8 cellular contexts compared by ENCODE assay signal in the genomic region with DNA sequence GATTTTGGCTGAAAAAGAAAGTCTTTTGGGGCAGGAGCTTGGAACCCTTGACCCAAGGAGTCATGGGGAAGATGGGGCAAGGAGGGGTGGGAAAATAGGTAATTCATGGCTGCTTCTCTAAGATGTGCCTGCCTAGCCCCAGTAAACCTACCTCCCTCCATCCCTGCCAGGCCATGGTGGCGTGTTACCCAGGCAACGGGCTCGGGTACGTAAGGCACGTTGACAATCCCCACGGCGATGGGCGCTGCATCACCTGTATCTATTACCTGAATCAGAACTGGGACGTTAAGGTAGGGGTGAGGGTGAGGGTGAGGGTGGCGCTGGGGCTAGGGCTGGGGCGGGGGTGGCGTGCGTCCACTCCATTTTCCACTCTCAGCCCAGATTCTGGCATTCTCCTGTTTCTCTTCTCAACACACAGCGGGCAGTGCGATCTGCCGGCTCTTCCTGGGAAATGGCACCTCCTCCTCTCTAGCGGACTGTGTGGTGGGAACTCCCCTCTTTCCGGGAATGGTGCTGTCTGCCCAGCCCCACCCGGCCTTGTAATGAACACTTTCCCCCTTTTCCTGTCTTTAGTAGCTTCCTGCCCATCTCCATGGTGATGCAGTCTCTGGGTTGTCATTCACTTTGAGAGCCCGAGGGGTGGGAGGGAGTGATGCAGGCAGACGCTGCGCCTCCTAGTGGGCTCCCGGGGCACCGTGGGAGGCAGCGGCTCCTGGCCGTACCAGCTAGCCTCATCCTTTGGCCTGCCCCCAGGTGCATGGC. TPM values are rescaled to one million over a fixed set of nuclear protein-coding genes. Genes with fewer than 3 reads are reported as not detected.
A peak's percentile ranks its signal among the peaks of the same experiment; 100 is the strongest.
DNase-seq lines count a peak whose midpoint lies in the region; ATAC-seq, FAIRE-seq and TF ChIP-seq lines count a peak whose summit lies in the region.

No MANE protein-coding gene starts in this region.

- peak overlapping the region; percentile 93 to 100 (median 98) for H3K27ac Mint-ChIP-seq in CD8-positive, alpha-beta memory T cell
- H3K27ac Mint-ChIP-seq in T-helper 2 cell treated with Interferon-gamma antibody and Interleukin-4, amounts not matched to agents 5 μg/mL and 100 μg/mL, for 36 hours: peak overlapping the region; percentile 90

- TF ChIP-seq EP300 in tibial nerve (IDR thresholded peaks at IDR 0.05): peak in 1 of 2 donors; percentile 88

- H3K27ac ChIP-seq in CD8-positive, alpha-beta memory T cell (ENCODE audit: low read depth, low read length): peak overlapping the region; percentile 79
- peak overlapping the region; percentile 57 to 98 (median 82) for H3K27ac ChIP-seq in tibial nerve

- peak overlapping the region; percentile 46 for H3K4me3 ChIP-seq in CD8-positive, alpha-beta memory T cell (ENCODE audit: low read length)
- H3K4me3 ChIP-seq in tibial nerve: peak overlapping the region in 3 of 4 donors; percentile 6 to 28 (median 22)

- CTCF ChIA-PET in CD8-positive, alpha-beta memory T cell (lab: Charles Lee): interaction anchor here (0.8 to 4.6 kb wide), 18 partner anchors 9 to 190 kb away, joined by 3 to 38 read pairs (median 4); partner anchors contain the start of genes ACTMAP, COQ8B, EGLN2 and RAB4B

- H3K4me3 Mint-ChIP-seq in CD8-positive, alpha-beta memory T cell: peak overlapping the region; percentile 45 to 91 (median 82)
- peak overlapping the region; percentile 75 for H3K4me3 Mint-ChIP-seq in T-helper 2 cell treated with Interferon-gamma antibody and Interleukin-4, amounts not matched to agents 5 μg/mL and 100 μg/mL, for 36 hours

- intact Hi-C loops in left cardiac atrium (cut with DNase I): loop anchor here in 1 of 2 donors (10.0 kb wide), 1 partner anchor 142 kb away; no protein-coding TSS in a partner anchor

- peaks cover 83% of the 10 kb centered on the region for H3K4me1 ChIP-seq in CD8-positive, alpha-beta memory T cell (ENCODE audit: insufficient read depth, low read length)
- peaks cover 0 to 92% (median 78%) of the 10 kb centered on the region in 4 donors for H3K4me1 ChIP-seq in tibial nerve

- H3K27me3 ChIP-seq in CD8-positive, alpha-beta memory T cell (ENCODE audit: insufficient read depth, low read length, poor library complexity, severe bottlenecking): no peaks in the 10 kb centered on the region
- no peaks in the 10 kb centered on the region for H3K27me3 ChIP-seq in tibial nerve

- peak; percentile 83 for FAIRE-seq in HTR-8/SVneo (lab: Jason Lieb, UNC)

- H3K4me1 Mint-ChIP-seq in CD8-positive, alpha-beta memory T cell: peaks cover 76 to 86% (median 85%) of the 10 kb centered on the region in 3 donors
- H3K4me1 Mint-ChIP-seq in T-helper 2 cell treated with Interferon-gamma antibody and Interleukin-4, amounts not matched to agents 5 μg/mL and 100 μg/mL, for 36 hours (ENCODE audit: low read depth): peaks cover 68% of the 10 kb centered on the region

- H3K36me3 ChIP-seq in CD8-positive, alpha-beta memory T cell (ENCODE audit: insufficient read depth, low read length): peaks cover 20% of the 10 kb centered on the region
- peaks cover 4 to 38% (median 7%) of the 10 kb centered on the region in 3 donors for H3K36me3 ChIP-seq in tibial nerve

- peak; percentile 75 to 96 (median 92) for TF ChIP-seq CTCF in tibial nerve (IDR thresholded peaks at IDR 0.05)

- 13 to 23% methylated on average over 23 to 26 of the region's 26 CpGs for WGBS in tibial nerve, 2 donors

- ATAC-seq in left cardiac atrium (peak; percentile 32 to 56), HG03571 (IDR thresholded peaks at IDR 0.05; ENCODE audit: unreplicated experiment) (no peak)

- no peaks in the 10 kb centered on the region for H3K9me3 Mint-ChIP-seq in CD8-positive, alpha-beta memory T cell
- no peaks in the 10 kb centered on the region for H3K9me3 Mint-ChIP-seq in T-helper 2 cell treated with Interferon-gamma antibody and Interleukin-4, amounts not matched to agents 5 μg/mL and 100 μg/mL, for 36 hours

- H3K36me3 Mint-ChIP-seq in CD8-positive, alpha-beta memory T cell: peaks cover 7 to 66% (median 7%) of the 10 kb centered on the region in 3 donors
- H3K36me3 Mint-ChIP-seq in T-helper 2 cell treated with Interferon-gamma antibody and Interleukin-4, amounts not matched to agents 5 μg/mL and 100 μg/mL, for 36 hours (ENCODE audit: low read depth): peaks cover 62% of the 10 kb centered on the region

- TF ChIP-seq POLR2A in tibial nerve (IDR thresholded peaks at IDR 0.05): peak in 1 of 2 donors; percentile 29

- POLR2A ChIA-PET in CD8-positive, alpha-beta memory T cell (lab: Charles Lee): interaction anchor here (0.6 to 3.7 kb wide), 8 partner anchors 8 to 456 kb away, joined by 4 to 34 read pairs (median 6); partner anchors contain the start of genes ACTMAP, COQ8B, EGLN2 and ITPKC

- H3K27me3 Mint-ChIP-seq in CD8-positive, alpha-beta memory T cell: no peaks in the 10 kb centered on the region
- peaks cover 1% of the 10 kb centered on the region for H3K27me3 Mint-ChIP-seq in T-helper 2 cell treated with Interferon-gamma antibody and Interleukin-4, amounts not matched to agents 5 μg/mL and 100 μg/mL, for 36 hours (ENCODE audit: low read depth)

- DNase-seq in CD8-positive, alpha-beta memory T cell: peak; percentile 76 to 86 (median 83)
- DNase-seq in HTR-8/SVneo (ENCODE audit: insufficient read length, low spot score): peak; percentile 93
- peak; percentile 77 for DNase-seq in T-helper 2 cell treated with Interferon-gamma antibody and Interleukin-4, amounts not matched to agents 5 μg/mL and 100 μg/mL, for 36 hours (ENCODE audit: low spot score)
- DNase-seq in amygdala (lab: John Stamatoyannopoulos, UW): peak in 54 of 56 donors; percentile 35 to 96 (median 86)
- DNase-seq in left cardiac atrium: peak; percentile 89
- peak; percentile 98 for DNase-seq in pons (ENCODE audit: low spot score)
- DNase-seq in tibial nerve (ENCODE audit: low spot score in 2 of 2): peak; percentile 71 to 84

- H3K9me3 ChIP-seq in CD8-positive, alpha-beta memory T cell (ENCODE audit: low read length): no peaks in the 10 kb centered on the region
- no peaks in the 10 kb centered on the region for H3K9me3 ChIP-seq in tibial nerve

RNA-seq across cellular contexts. Expression of gene EGLN2, which starts 7.6 kb away (rescaled TPM):
- total RNA-seq in CD8-positive, alpha-beta memory T cell: 100 to 1,000 TPM; 101 to 103 TPM
- 174 TPM for polyA plus RNA-seq in CD8-positive, alpha-beta memory T cell
- total RNA-seq in left cardiac atrium (10 to 100 TPM; 66.7 to 67.5 TPM), tibial nerve (100 to 1,000 TPM in 3 of 4 donors, 10 to 100 TPM in 1; 93.5 to 134 (median 120) TPM)

RNA-seq across cellular contexts. Expression of gene RAB4B, which starts 28.5 kb away (rescaled TPM):
- total RNA-seq in CD8-positive, alpha-beta memory T cell: 10 to 100 TPM; 24.2 to 27.2 TPM
- polyA plus RNA-seq in CD8-positive, alpha-beta memory T cell: 95.2 TPM
- total RNA-seq in left cardiac atrium: 10 to 100 TPM; 15.9 to 17.5 TPM
- 10 to 100 TPM; 38.3 to 66.6 (median 52.0) TPM for total RNA-seq in tibial nerve

RNA-seq across cellular contexts. Expression of gene MIA, which starts 31.2 kb away (rescaled TPM):
- total RNA-seq in CD8-positive, alpha-beta memory T cell: 1 to 10 TPM in 1 of 2 experiments, under 1 TPM in 1; 0.89 to 1.1 TPM
- polyA plus RNA-seq in CD8-positive, alpha-beta memory T cell: not detected
- total RNA-seq in left cardiac atrium: 1 to 10 TPM in 1 of 2 donors, under 1 TPM in 1; 0.97 to 1.8 TPM
- 100 to 1,000 TPM; 127 to 322 (median 209) TPM for total RNA-seq in tibial nerve

RNA-seq across cellular contexts. Expression of gene CYP2A6, which starts 43.7 kb away (rescaled TPM):
- total RNA-seq in CD8-positive, alpha-beta memory T cell: not detected
- polyA plus RNA-seq in CD8-positive, alpha-beta memory T cell: not detected
- total RNA-seq in left cardiac atrium (not detected), tibial nerve (1 to 10 TPM in 1 of 4 donors, not detected in 3; 7.3 TPM)

RNA-seq across cellular contexts. Expression of gene SNRPA, which starts 55.6 kb away (rescaled TPM):
- total RNA-seq in CD8-positive, alpha-beta memory T cell: 100 to 1,000 TPM; 202 TPM
- polyA plus RNA-seq in CD8-positive, alpha-beta memory T cell: 89.5 TPM
- total RNA-seq in left cardiac atrium (10 to 100 TPM; 23.1 to 34.9 TPM), tibial nerve (10 to 100 TPM; 52.8 to 92.7 (median 70.9) TPM)

Comparison
In these comparisons a context has a peak if more than half of its experiments do, and no peak if none do; other contexts are left out.
1. RNA of gene MIA, which starts 31.2 kb away (total RNA-seq): 127 to 322 TPM in tibial nerve; 0.97 to 1.8 TPM in left cardiac atrium and 0.89 to 1.1 TPM in CD8-positive, alpha-beta memory T cell; every median in the first group is over 10 times any median in the second.
2. Peak in every context shown above with its lines, with median percentiles within 50 percentile points of each other: DNase-seq.